In genomic region chrX:129932792-129933321, GRCh38 we compare ENCODE assay signal across 7 cellular contexts. TPM values are rescaled to one million over a fixed set of nuclear protein-coding genes. Genes with fewer than 3 reads are reported as not detected.
DNase-seq lines count a peak whose midpoint lies in the region; ATAC-seq and TF ChIP-seq lines count a peak whose summit lies in the region.

No MANE protein-coding gene starts in this region.

- peaks cover 52% of the 10 kb centered on the region for H3K27me3 Mint-ChIP-seq in WTC11 (ENCODE audit: low read depth)

- no peak overlapping the region for H3K27ac Mint-ChIP-seq in WTC11

- ATAC-seq in GM18498 (IDR thresholded peaks at IDR 0.05; ENCODE audit: unreplicated experiment), result peak; percentile 5
- peak; percentile 21 for ATAC-seq in HG02642 (IDR thresholded peaks at IDR 0.05; ENCODE audit: poor library complexity, unreplicated experiment)
- peak; percentile 1; the same call in 1 of the 2 replicates for ATAC-seq in WTC11
- ATAC-seq in gastrocnemius medialis, result peak; percentile 5 to 9

- CTCF ChIA-PET in WTC11 (lab: Charles Lee), result interaction anchor here (2.0 kb wide), 1 partner anchor 128 kb away, joined by 8 read pairs; no protein-coding TSS in a partner anchor

- peaks cover 24% of the 10 kb centered on the region for H3K4me1 Mint-ChIP-seq in WTC11

- no peak for TF ChIP-seq POLR2A in gastrocnemius medialis (IDR thresholded peaks at IDR 0.05)

- intact Hi-C loops in left ventricle myocardium inferior (cut with micrococcal nuclease), result no loop called here
- intact Hi-C loops in gastrocnemius medialis (cut with DNase I; ENCODE audit: low total_unique reads), result loop anchor here (2.0 kb wide), 1 partner anchor 20 kb away; no protein-coding TSS in a partner anchor

- DNase-seq in WTC11 (ENCODE audit: low spot score) (peak; percentile 35), left ventricle myocardium inferior (peak; percentile 24), gastrocnemius medialis (peak in 1 of 2 donors; percentile 12), iPS-NIHi11 (ENCODE audit: low spot score) (no peak), NCI-H1105 (lab: John Stamatoyannopoulos, UW) (no peak)

- H3K27ac ChIP-seq in left ventricle myocardium inferior (replicated peaks) (peak overlapping the region; percentile 96), gastrocnemius medialis (peak overlapping the region; percentile 58 to 77 (median 75))

- peaks cover 5% of the 10 kb centered on the region; the same call in 1 of the 2 replicates for H3K36me3 Mint-ChIP-seq in WTC11

- no peaks in the 10 kb centered on the region for H3K9me3 Mint-ChIP-seq in WTC11

- POLR2A ChIA-PET in WTC11 (lab: Charles Lee), result no interaction called here

- no peaks in the 10 kb centered on the region for H3K4me1 ChIP-seq in left ventricle myocardium inferior
- H3K4me1 ChIP-seq in gastrocnemius medialis, result no peaks in the 10 kb centered on the region

- in situ Hi-C loops in gastrocnemius medialis (cut with MboI; ENCODE audit: low sequenced_read_pairs in 4 of 4), result loop anchor here in 1 of 4 donors (5.0 kb wide), 1 partner anchor 49 kb away; the partner anchor contains the start of gene BCORL1

- H3K4me3 ChIP-seq in left ventricle myocardium inferior, result peak overlapping the region; percentile 71
- peak overlapping the region; percentile 51 to 78 (median 54) for H3K4me3 ChIP-seq in gastrocnemius medialis

- TF ChIP-seq CTCF in WTC11 (IDR thresholded peaks at IDR 0.05), result no peak
- TF ChIP-seq CTCF in left ventricle myocardium inferior (IDR thresholded peaks at IDR 0.05; ENCODE audit: borderline replicate concordance), result no peak
- no peak for TF ChIP-seq CTCF in gastrocnemius medialis (IDR thresholded peaks at IDR 0.05 in 4 of 5, conservative IDR thresholded peaks at IDR 0.05 in 1 of 5)

- H3K9me3 ChIP-seq in left ventricle myocardium inferior (replicated peaks) (no peaks in the 10 kb centered on the region), gastrocnemius medialis (no peaks in the 10 kb centered on the region)

- H3K27me3 ChIP-seq in left ventricle myocardium inferior (ENCODE audit: low read depth) (no peaks in the 10 kb centered on the region), gastrocnemius medialis (no peaks in the 10 kb centered on the region)

- H3K4me3 Mint-ChIP-seq in WTC11, result peak overlapping the region; percentile 54

- no peaks in the 10 kb centered on the region for H3K36me3 ChIP-seq in left ventricle myocardium inferior
- peaks cover 0 to 1% of the 10 kb centered on the region in 2 donors for H3K36me3 ChIP-seq in gastrocnemius medialis

TF ChIP-seq in WTC11, 78 proteins besides CTCF, POLR2A, EP300 and RAD21:
- TF ChIP-seq SMAD4 (CRISPR knock-in tag; IDR thresholded peaks at IDR 0.05), result no peak
- no peak for TF ChIP-seq EMX1 (CRISPR knock-in tag; IDR thresholded peaks at IDR 0.05)
- no peak for TF ChIP-seq E2F4 (CRISPR knock-in tag; IDR thresholded peaks at IDR 0.05; ENCODE audit: borderline replicate concordance, low read depth)
- no peak for TF ChIP-seq FOXJ3 (CRISPR knock-in tag; IDR thresholded peaks at IDR 0.05; ENCODE audit: borderline replicate concordance)
- TF ChIP-seq KAT7 (CRISPR knock-in tag; IDR thresholded peaks at IDR 0.05; ENCODE audit: borderline replicate concordance), result no peak
- TF ChIP-seq PREB (CRISPR knock-in tag; IDR thresholded peaks at IDR 0.05; ENCODE audit: borderline replicate concordance), result no peak
- no peak for TF ChIP-seq FOXK1 (CRISPR knock-in tag; IDR thresholded peaks at IDR 0.05)
- TF ChIP-seq NR3C1 (CRISPR knock-in tag; conservative IDR thresholded peaks at IDR 0.05; ENCODE audit: low read depth), result no peak
- no peak for TF ChIP-seq ETV6 (CRISPR knock-in tag; IDR thresholded peaks at IDR 0.05)
- TF ChIP-seq ZNF416 (CRISPR knock-in tag; IDR thresholded peaks at IDR 0.05), result no peak
- TF ChIP-seq ZNF281 (CRISPR knock-in tag; IDR thresholded peaks at IDR 0.05), result no peak
- no peak for TF ChIP-seq TCF7 (CRISPR knock-in tag; IDR thresholded peaks at IDR 0.05; ENCODE audit: low read depth)
- TF ChIP-seq ELF4 (CRISPR knock-in tag; IDR thresholded peaks at IDR 0.05; ENCODE audit: low read depth), result no peak
- no peak for TF ChIP-seq ZNF232 (CRISPR knock-in tag; IDR thresholded peaks at IDR 0.05)
- no peak for TF ChIP-seq ZMAT4 (CRISPR knock-in tag; IDR thresholded peaks at IDR 0.05)
- no peak for TF ChIP-seq CBFB (CRISPR knock-in tag; IDR thresholded peaks at IDR 0.05; ENCODE audit: low read depth)
- TF ChIP-seq ZSCAN18 (CRISPR knock-in tag; IDR thresholded peaks at IDR 0.05), result no peak

RNA-seq across cellular contexts. Expression of gene UTP14A, which starts 26.9 kb away (rescaled TPM):
- 15.8 to 17.4 TPM (median 16.4 TPM) in 3 replicates for total RNA-seq in WTC11 (2021)
- 7.5 TPM for total RNA-seq in left ventricle myocardium inferior
- total RNA-seq in gastrocnemius medialis, result 10 to 100 TPM in 3 of 4 donors, 1 to 10 TPM in 1; 10.0 to 13.9 (median 10.9) TPM

RNA-seq across cellular contexts. Expression of gene BCORL1, which starts 49.6 kb away (rescaled TPM):
- total RNA-seq in WTC11 (2021) (9.3 to 12.0 TPM (median 9.6 TPM) in 3 replicates), left ventricle myocardium inferior (8.2 TPM), gastrocnemius medialis (1 to 10 TPM; 1.1 to 3.6 (median 2.4) TPM)

Comparison
In these comparisons a context has a peak if more than half of its experiments do, and no peak if none do; other contexts are left out.
1. DNase-seq: peak in WTC11 (single experiment) and left ventricle myocardium inferior (single experiment); none in iPS-NIHi11 (single experiment) and NCI-H1105 (single experiment).
2. Peak in every context shown above with its lines, with median percentiles within 50 percentile points of each other: ATAC-seq.